Comparison of ENCODE assay signal across 1 cellular context in the genomic region with DNA sequence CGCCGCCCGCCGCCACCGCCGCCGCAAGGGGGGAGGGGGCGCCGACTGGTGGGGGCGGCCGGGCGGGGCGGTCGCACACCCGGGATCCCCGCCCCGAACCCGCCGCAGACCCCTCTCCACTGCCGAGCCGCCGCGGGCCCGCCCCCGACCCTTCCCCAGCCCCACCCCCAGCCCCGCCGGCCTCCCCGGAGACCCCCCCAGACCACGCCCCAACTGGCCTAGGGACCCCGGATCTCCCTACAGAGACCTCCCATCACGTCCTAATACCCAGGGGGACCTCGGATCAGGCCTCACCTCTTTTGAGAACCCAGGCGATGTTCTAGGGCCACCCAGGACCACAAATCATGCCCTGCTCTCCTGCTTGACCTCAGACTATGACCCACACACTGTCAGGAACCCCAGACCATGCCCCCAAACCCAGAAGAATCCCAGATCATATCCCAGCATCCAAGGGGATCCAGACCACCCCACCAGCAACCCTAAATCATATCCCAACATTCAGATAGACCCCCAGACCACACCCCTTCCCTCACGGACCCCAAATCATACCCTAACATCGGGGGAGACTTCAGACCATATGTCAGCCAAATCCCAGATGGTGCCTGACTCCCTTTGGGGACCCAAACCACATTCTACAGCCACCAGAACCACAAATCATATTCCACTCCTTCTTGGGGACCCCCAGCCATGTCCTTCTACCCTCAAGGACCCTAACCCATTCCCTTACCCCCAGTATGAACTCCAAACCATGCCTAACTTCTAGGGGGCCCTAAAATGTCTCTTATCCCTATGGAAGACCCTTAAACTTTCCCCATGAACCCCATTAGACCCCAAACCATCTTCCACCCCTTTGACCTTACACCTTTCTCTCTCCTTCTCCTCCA.
TF ChIP-seq lines count a peak whose summit lies in the region.

No MANE protein-coding gene starts in this region.

TF ChIP-seq in HepG2, 621 proteins besides CTCF, POLR2A, EP300 and RAD21:
- TF ChIP-seq CEBPB (IDR thresholded peaks at IDR 0.05; ENCODE audit: borderline replicate concordance, low read depth, low read length) (no peak), MTA1 (CRISPR knock-in tag; IDR thresholded peaks at IDR 0.05; ENCODE audit: borderline replicate concordance) (no peak), SETDB1 (CRISPR knock-in tag; IDR thresholded peaks at IDR 0.05; ENCODE audit: borderline replicate concordance) (no peak), SATB2 (CRISPR knock-in tag; IDR thresholded peaks at IDR 0.05) (no peak), FOXM1 (CRISPR knock-in tag; IDR thresholded peaks at IDR 0.05) (no peak)
- TF ChIP-seq, protein P1, sequence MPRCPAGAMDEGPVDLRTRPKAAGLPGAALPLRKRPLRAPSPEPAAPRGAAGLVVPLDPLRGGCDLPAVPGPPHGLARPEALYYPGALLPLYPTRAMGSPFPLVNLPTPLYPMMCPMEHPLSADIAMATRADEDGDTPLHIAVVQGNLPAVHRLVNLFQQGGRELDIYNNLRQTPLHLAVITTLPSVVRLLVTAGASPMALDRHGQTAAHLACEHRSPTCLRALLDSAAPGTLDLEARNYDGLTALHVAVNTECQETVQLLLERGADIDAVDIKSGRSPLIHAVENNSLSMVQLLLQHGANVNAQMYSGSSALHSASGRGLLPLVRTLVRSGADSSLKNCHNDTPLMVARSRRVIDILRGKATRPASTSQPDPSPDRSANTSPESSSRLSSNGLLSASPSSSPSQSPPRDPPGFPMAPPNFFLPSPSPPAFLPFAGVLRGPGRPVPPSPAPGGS (CRISPR knock-in tag; IDR thresholded peaks at IDR 0.05): no peak
- TF ChIP-seq, protein P2, sequence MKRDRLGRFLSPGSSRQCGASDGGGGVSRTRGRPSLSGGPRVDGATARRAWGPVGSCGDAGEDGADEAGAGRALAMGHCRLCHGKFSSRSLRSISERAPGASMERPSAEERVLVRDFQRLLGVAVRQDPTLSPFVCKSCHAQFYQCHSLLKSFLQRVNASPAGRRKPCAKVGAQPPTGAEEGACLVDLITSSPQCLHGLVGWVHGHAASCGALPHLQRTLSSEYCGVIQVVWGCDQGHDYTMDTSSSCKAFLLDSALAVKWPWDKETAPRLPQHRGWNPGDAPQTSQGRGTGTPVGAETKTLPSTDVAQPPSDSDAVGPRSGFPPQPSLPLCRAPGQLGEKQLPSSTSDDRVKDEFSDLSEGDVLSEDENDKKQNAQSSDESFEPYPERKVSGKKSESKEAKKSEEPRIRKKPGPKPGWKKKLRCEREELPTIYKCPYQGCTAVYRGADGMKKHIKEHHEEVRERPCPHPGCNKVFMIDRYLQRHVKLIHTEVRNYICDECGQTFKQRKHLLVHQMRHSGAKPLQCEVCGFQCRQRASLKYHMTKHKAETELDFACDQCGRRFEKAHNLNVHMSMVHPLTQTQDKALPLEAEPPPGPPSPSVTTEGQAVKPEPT (CRISPR knock-in tag; IDR thresholded peaks at IDR 0.05; ENCODE audit: low read depth): no peak
- TF ChIP-seq, protein P3, sequence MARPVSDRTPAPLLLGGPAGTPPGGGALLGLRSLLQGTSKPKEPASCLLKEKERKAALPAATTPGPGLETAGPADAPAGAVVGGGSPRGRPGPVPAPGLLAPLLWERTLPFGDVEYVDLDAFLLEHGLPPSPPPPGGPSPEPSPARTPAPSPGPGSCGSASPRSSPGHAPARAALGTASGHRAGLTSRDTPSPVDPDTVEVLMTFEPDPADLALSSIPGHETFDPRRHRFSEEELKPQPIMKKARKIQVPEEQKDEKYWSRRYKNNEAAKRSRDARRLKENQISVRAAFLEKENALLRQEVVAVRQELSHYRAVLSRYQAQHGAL (CRISPR knock-in tag; IDR thresholded peaks at IDR 0.05; ENCODE audit: not compliant biosample characterization): no peak
